Comparison of ENCODE assay signal across 8 cellular contexts in the genomic region with DNA sequence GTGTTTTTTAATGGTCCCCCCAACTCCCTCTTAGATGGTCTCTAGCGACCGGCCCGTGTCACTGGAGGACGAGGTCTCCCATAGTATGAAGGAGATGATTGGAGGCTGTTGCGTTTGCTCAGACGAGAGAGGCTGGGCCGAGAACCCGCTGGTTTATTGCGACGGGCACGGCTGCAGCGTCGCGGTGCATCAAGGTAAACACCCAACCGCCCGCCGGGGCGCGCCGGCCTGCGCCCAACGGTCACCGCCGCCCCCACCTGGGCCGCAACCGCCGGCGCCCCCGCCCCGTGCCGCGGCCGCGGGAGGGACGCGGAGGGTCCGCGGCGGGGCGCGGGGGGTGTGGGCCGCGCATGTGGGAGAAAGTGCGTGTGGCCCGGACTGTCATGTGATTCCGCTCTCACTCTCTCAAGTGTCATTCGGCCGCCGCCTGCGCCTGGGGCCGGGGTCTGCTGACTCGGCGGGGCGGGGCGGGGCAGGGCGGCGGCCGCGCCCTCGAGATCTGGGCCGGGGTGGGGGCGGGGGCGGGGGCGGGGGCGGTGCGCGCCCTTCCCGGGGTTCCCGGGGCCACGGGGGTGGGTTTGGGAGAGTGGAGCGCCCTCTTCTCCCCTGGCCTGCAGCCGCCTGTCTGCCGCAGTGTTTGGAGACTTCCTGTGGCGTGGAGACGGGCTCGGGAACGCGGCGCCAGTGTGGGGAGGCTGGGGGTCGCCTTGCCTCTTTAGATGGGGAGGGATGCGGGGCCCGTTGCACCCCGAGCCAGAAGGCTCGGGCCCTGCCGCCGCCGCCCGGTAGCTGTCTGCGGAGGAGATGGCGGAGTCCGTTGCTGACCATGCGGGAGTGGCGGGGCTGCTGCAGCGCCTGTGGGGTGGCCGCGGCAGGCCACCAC. TPM values are rescaled to one million over a fixed set of nuclear protein-coding genes. Genes with fewer than 3 reads are reported as not detected.
DNase-seq lines count a peak whose midpoint lies in the region; ATAC-seq and TF ChIP-seq lines count a peak whose summit lies in the region.

No MANE protein-coding gene starts in this region.

- peak overlapping the region; percentile 88 for H3K4me3 Mint-ChIP-seq in activated CD4-positive, alpha-beta memory T cell treated with anti-CD3 and anti-CD28 coated beads, Interleukin-2, amount 10 ng/mL, durations not matched to agents 7 days and 5 days
- peak overlapping the region; percentile 86 to 87 for H3K4me3 Mint-ChIP-seq in effector memory CD8-positive, alpha-beta T cell
- H3K4me3 Mint-ChIP-seq in memory B cell: peak overlapping the region; percentile 90

- no peaks in the 10 kb centered on the region for H4K20me1 ChIP-seq in MM.1S (ENCODE audit: insufficient read depth, low read length)

- no peaks in the 10 kb centered on the region for H3K27me3 Mint-ChIP-seq in activated CD4-positive, alpha-beta memory T cell treated with anti-CD3 and anti-CD28 coated beads, Interleukin-2, amount 10 ng/mL, durations not matched to agents 7 days and 5 days
- H3K27me3 Mint-ChIP-seq in effector memory CD8-positive, alpha-beta T cell: no peaks in the 10 kb centered on the region
- no peaks in the 10 kb centered on the region for H3K27me3 Mint-ChIP-seq in memory B cell

- POLR2A ChIA-PET in activated CD4-positive, alpha-beta memory T cell treated with anti-CD3 and anti-CD28 coated beads, Interleukin-2, amount 10 ng/mL, durations not matched to agents 7 days and 5 days (lab: Charles Lee): no interaction called here

- H3K4me2 ChIP-seq in MM.1S (ENCODE audit: low read depth, low read length): peak overlapping the region; percentile 57

- H3K4me1 Mint-ChIP-seq in activated CD4-positive, alpha-beta memory T cell treated with anti-CD3 and anti-CD28 coated beads, Interleukin-2, amount 10 ng/mL, durations not matched to agents 7 days and 5 days: peaks cover 25% of the 10 kb centered on the region
- peaks cover 20 to 21% of the 10 kb centered on the region in 2 donors for H3K4me1 Mint-ChIP-seq in effector memory CD8-positive, alpha-beta T cell (ENCODE audit: low read depth in 2 of 2)
- H3K4me1 Mint-ChIP-seq in memory B cell: peaks cover 14% of the 10 kb centered on the region

- DNase-seq in CD1c-positive myeloid dendritic cell (ENCODE audit: extremely low spot score): peak; percentile 66
- peak; percentile 66 for DNase-seq in MM.1S
- peak; percentile 57 for DNase-seq in activated CD4-positive, alpha-beta memory T cell treated with anti-CD3 and anti-CD28 coated beads, Interleukin-2, amount 10 ng/mL, durations not matched to agents 7 days and 5 days
- peak; percentile 45 to 49 (median 47) for DNase-seq in effector memory CD8-positive, alpha-beta T cell
- DNase-seq in memory B cell (ENCODE audit: low spot score in 2 of 2): peak in 1 of 2 donors; percentile 49
- DNase-seq in stimulated activated naive CD4-positive, alpha-beta T cell treated with Interleukin-2 at 50 U/mL for 16 hours (lab: John Stamatoyannopoulos, UW): peak; percentile 37
- DNase-seq in cerebellar nuclear complex (lab: John Stamatoyannopoulos, UW): no peak

- peak overlapping the region; percentile 55; the same call in 1 of the 2 replicates for H3K9ac ChIP-seq in MM.1S (ENCODE audit: low read length)

- ATAC-seq in GM21526 (IDR thresholded peaks at IDR 0.05; ENCODE audit: low FRiP score, unreplicated experiment) (peak; percentile 22), memory B cell (ENCODE audit: low read depth) (peak; percentile 33)
- ATAC-seq in effector memory CD8-positive, alpha-beta T cell (replicated peaks): peak; percentile 52

- H3K4me1 ChIP-seq in MM.1S (ENCODE audit: low read length): peaks cover 11% of the 10 kb centered on the region

- peak overlapping the region; percentile 82 for H3K27ac Mint-ChIP-seq in activated CD4-positive, alpha-beta memory T cell treated with anti-CD3 and anti-CD28 coated beads, Interleukin-2, amount 10 ng/mL, durations not matched to agents 7 days and 5 days
- H3K27ac Mint-ChIP-seq in effector memory CD8-positive, alpha-beta T cell: peak overlapping the region; percentile 78 to 82
- peak overlapping the region; percentile 93 for H3K27ac Mint-ChIP-seq in memory B cell

- peaks cover 40% of the 10 kb centered on the region for H3K79me2 ChIP-seq in MM.1S (ENCODE audit: low read length)

- peak overlapping the region; percentile 67 for H3K4me3 ChIP-seq in MM.1S (ENCODE audit: low read length)

- H3K36me3 Mint-ChIP-seq in activated CD4-positive, alpha-beta memory T cell treated with anti-CD3 and anti-CD28 coated beads, Interleukin-2, amount 10 ng/mL, durations not matched to agents 7 days and 5 days (ENCODE audit: low read depth): peaks cover 20% of the 10 kb centered on the region
- H3K36me3 Mint-ChIP-seq in effector memory CD8-positive, alpha-beta T cell (ENCODE audit: insufficient read depth): peaks cover 40% of the 10 kb centered on the region
- peaks cover 8% of the 10 kb centered on the region for H3K36me3 Mint-ChIP-seq in memory B cell

- H3K9me2 ChIP-seq in MM.1S (replicated peaks; ENCODE audit: insufficient read depth, low read length): no peaks in the 10 kb centered on the region

- peaks cover 5% of the 10 kb centered on the region for H3K36me3 ChIP-seq in MM.1S (replicated peaks; ENCODE audit: insufficient read depth, low read length)

- H3F3A ChIP-seq in MM.1S (ENCODE audit: insufficient read depth, low read length): peaks cover 4% of the 10 kb centered on the region; the same call in 1 of the 2 replicates

- H3K9me3 ChIP-seq in MM.1S (replicated peaks; ENCODE audit: insufficient read depth, low read length): no peaks in the 10 kb centered on the region

- no peak overlapping the region for H2AFZ ChIP-seq in MM.1S (ENCODE audit: low read length)

- no peak for TF ChIP-seq CTCF in MM.1S (IDR thresholded peaks at IDR 0.05; ENCODE audit: low read length)

- peaks cover 11% of the 10 kb centered on the region; the same call in 1 of the 2 replicates for H3K27me3 ChIP-seq in MM.1S (replicated peaks; ENCODE audit: insufficient read depth, low read length)

- CTCF ChIA-PET in activated CD4-positive, alpha-beta memory T cell treated with anti-CD3 and anti-CD28 coated beads, Interleukin-2, amount 10 ng/mL, durations not matched to agents 7 days and 5 days (lab: Charles Lee): no interaction called here

- peak overlapping the region; percentile 38; the same call in 1 of the 2 replicates for H3K27ac ChIP-seq in MM.1S (ENCODE audit: low read length)

- H3K9me3 Mint-ChIP-seq in activated CD4-positive, alpha-beta memory T cell treated with anti-CD3 and anti-CD28 coated beads, Interleukin-2, amount 10 ng/mL, durations not matched to agents 7 days and 5 days: no peaks in the 10 kb centered on the region
- no peaks in the 10 kb centered on the region for H3K9me3 Mint-ChIP-seq in effector memory CD8-positive, alpha-beta T cell
- H3K9me3 Mint-ChIP-seq in memory B cell: no peaks in the 10 kb centered on the region

RNA-seq across cellular contexts. Expression of a gene that starts 0.8 kb away (rescaled TPM):
- 10 to 100 TPM; 43.0 to 49.9 TPM for total RNA-seq in activated CD4-positive, alpha-beta memory T cell treated with anti-CD3 and anti-CD28 coated beads, Interleukin-2, amount 10 ng/mL, durations not matched to agents 7 days and 5 days

RNA-seq across cellular contexts. Expression of a gene that starts 9.4 kb away (rescaled TPM):
- total RNA-seq in activated CD4-positive, alpha-beta memory T cell treated with anti-CD3 and anti-CD28 coated beads, Interleukin-2, amount 10 ng/mL, durations not matched to agents 7 days and 5 days: under 1 TPM; 0.25 to 0.38 TPM

Comparison
In these comparisons a context has a peak if more than half of its experiments do, and no peak if none do; other contexts are left out.
1. DNase-seq: peak in CD1c-positive myeloid dendritic cell (single experiment), MM.1S (single experiment), activated CD4-positive, alpha-beta memory T cell treated with anti-CD3 and anti-CD28 coated beads, Interleukin-2, amount 10 ng/mL, durations not matched to agents 7 days and 5 days (single experiment), effector memory CD8-positive, alpha-beta T cell (3 of 3) and stimulated activated naive CD4-positive, alpha-beta T cell treated with Interleukin-2 at 50 U/mL for 16 hours (single experiment); none in cerebellar nuclear complex (0 of 2).
2. Peak in every context shown above with its lines, with median percentiles within 50 percentile points of each other: ATAC-seq, H3K27ac Mint-ChIP-seq and H3K4me3 Mint-ChIP-seq.